1 cellular context compared by ENCODE assay signal in genomic region chr5:102796481-102796880, GRCh38.
TF ChIP-seq lines count a peak whose summit lies in the region.

No MANE protein-coding gene starts in this region.

TF ChIP-seq in HCT116, 20 proteins besides CTCF, POLR2A, EP300 and RAD21 (continued from another document):
- TF ChIP-seq MAX (IDR thresholded peaks at IDR 0.05) (no peak), SRF (IDR thresholded peaks at IDR 0.05; ENCODE audit: low read depth) (no peak), JUND (IDR thresholded peaks at IDR 0.05) (no peak), ELF1 (IDR thresholded peaks at IDR 0.05; ENCODE audit: borderline replicate concordance, low read depth) (no peak)
